8 cellular contexts compared by ENCODE assay signal in the genomic region with DNA sequence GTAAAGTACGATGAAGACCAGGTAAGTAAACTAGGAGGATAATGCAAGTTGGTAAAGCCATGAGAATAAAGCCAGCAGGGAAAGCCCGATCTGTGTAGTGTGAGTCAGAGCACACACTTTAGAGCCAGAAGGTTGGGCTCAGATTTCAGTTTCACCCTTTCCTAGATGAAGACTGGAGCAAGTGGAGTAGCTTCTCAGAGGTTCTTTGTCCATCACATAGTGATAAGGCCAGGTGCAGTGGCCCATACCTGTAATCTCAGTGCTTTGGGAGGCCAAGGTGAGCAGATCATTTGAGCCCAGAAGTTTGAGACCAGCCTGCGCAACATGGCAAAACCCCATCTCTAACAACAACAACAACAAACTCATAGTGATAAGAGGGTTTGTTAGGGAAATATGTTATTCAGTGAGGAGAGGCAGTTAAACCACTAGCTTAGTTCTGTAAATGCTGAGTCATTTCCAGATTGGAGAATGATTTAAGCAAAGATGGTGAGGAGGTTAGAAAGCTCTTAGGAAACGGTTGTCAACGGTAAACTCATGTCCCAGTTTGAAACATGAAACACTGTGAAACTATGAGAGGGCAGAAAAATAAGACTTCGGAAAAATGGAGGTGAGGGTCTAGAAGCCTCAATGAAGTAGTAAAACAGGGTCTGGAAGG. TPM values are rescaled to one million over a fixed set of nuclear protein-coding genes. Genes with fewer than 3 reads are reported as not detected.
DNase-seq lines count a peak whose midpoint lies in the region; ATAC-seq and TF ChIP-seq lines count a peak whose summit lies in the region.

No MANE protein-coding gene starts in this region.

- peak overlapping the region; percentile 98 for H3K27ac Mint-ChIP-seq in T-helper 2 cell treated with Interferon-gamma antibody and Interleukin-4, amounts not matched to agents 5 μg/mL and 100 μg/mL, for 36 hours

- no peak for TF ChIP-seq CTCF in lower lobe of right lung (IDR thresholded peaks at IDR 0.05)
- TF ChIP-seq CTCF in sigmoid colon (IDR thresholded peaks at IDR 0.05) = no peak

- no peak for TF ChIP-seq POLR2A in sigmoid colon (IDR thresholded peaks at IDR 0.05)

- peaks cover 4% of the 10 kb centered on the region for H3K36me3 Mint-ChIP-seq in T-helper 2 cell treated with Interferon-gamma antibody and Interleukin-4, amounts not matched to agents 5 μg/mL and 100 μg/mL, for 36 hours (ENCODE audit: low read depth)

- DNase-seq in DMS53 treated with DMSO at 0.1 percent for 48 hours (lab: John Stamatoyannopoulos, UW; ENCODE audit: unreplicated experiment) (peak; percentile 75), lower lobe of right lung (no peak), NCI-H1417 (lab: John Stamatoyannopoulos, UW) (no peak), sigmoid colon (no peak), DMS153 (lab: John Stamatoyannopoulos, UW) (no peak)
- DNase-seq in T-helper 2 cell treated with Interferon-gamma antibody and Interleukin-4, amounts not matched to agents 5 μg/mL and 100 μg/mL, for 36 hours (ENCODE audit: low spot score) = peak; percentile 58

- no peaks in the 10 kb centered on the region for H3K9me3 ChIP-seq in lower lobe of right lung
- H3K9me3 ChIP-seq in sigmoid colon = no peaks in the 10 kb centered on the region

- no peak for TF ChIP-seq EP300 in sigmoid colon (IDR thresholded peaks at IDR 0.05)

- peaks cover 51% of the 10 kb centered on the region for H3K4me1 Mint-ChIP-seq in T-helper 2 cell treated with Interferon-gamma antibody and Interleukin-4, amounts not matched to agents 5 μg/mL and 100 μg/mL, for 36 hours (ENCODE audit: low read depth)

- no peaks in the 10 kb centered on the region for H3K4me1 ChIP-seq in lower lobe of right lung
- no peaks in the 10 kb centered on the region for H3K4me1 ChIP-seq in sigmoid colon

- no peaks in the 10 kb centered on the region for H3K36me3 ChIP-seq in lower lobe of right lung
- H3K36me3 ChIP-seq in sigmoid colon = no peaks in the 10 kb centered on the region

- H3K27me3 ChIP-seq in lower lobe of right lung (ENCODE audit: low read depth) (no peaks in the 10 kb centered on the region), sigmoid colon (no peaks in the 10 kb centered on the region)

- no peaks in the 10 kb centered on the region for H3K27me3 Mint-ChIP-seq in T-helper 2 cell treated with Interferon-gamma antibody and Interleukin-4, amounts not matched to agents 5 μg/mL and 100 μg/mL, for 36 hours (ENCODE audit: low read depth)

- intact Hi-C loops in lower lobe of right lung (cut with DNase I) = no loop called here
- intact Hi-C loops in sigmoid colon (cut with DNase I) = no loop called here

- H3K4me3 Mint-ChIP-seq in T-helper 2 cell treated with Interferon-gamma antibody and Interleukin-4, amounts not matched to agents 5 μg/mL and 100 μg/mL, for 36 hours = peak overlapping the region; percentile 59

- ATAC-seq in GM19395 (IDR thresholded peaks at IDR 0.05; ENCODE audit: unreplicated experiment) = peak; percentile 92
- peak; percentile 90 for ATAC-seq in HG03175 (IDR thresholded peaks at IDR 0.05; ENCODE audit: unreplicated experiment)
- peak; percentile 36 to 51 for ATAC-seq in lower lobe of right lung

- H3K4me3 ChIP-seq in lower lobe of right lung = no peak overlapping the region
- H3K4me3 ChIP-seq in sigmoid colon = no peak overlapping the region

- H3K27ac ChIP-seq in lower lobe of right lung = no peak overlapping the region
- H3K27ac ChIP-seq in sigmoid colon = no peak overlapping the region

- WGBS in sigmoid colon, 2 donors = 56 to 80% methylated on average over 6 of the region's 6 CpGs

- H3K9me3 Mint-ChIP-seq in T-helper 2 cell treated with Interferon-gamma antibody and Interleukin-4, amounts not matched to agents 5 μg/mL and 100 μg/mL, for 36 hours = no peaks in the 10 kb centered on the region

RNA-seq across cellular contexts. Expression of a gene that starts 39.0 kb away (rescaled TPM):
- total RNA-seq in lower lobe of right lung (2.9 TPM), sigmoid colon (1 to 10 TPM in 3 of 4 donors, under 1 TPM in 1; 0.27 to 3.9 (median 1.3) TPM)
- polyA plus RNA-seq in sigmoid colon = under 1 TPM in 1 of 3 donors, not detected in 2; 0.79 TPM

Comparison
In these comparisons a context has a peak if more than half of its experiments do, and no peak if none do; other contexts are left out.
1. DNase-seq: peak in DMS53 treated with DMSO at 0.1 percent for 48 hours (single experiment) and T-helper 2 cell treated with Interferon-gamma antibody and Interleukin-4, amounts not matched to agents 5 μg/mL and 100 μg/mL, for 36 hours (single experiment); none in lower lobe of right lung (single experiment), NCI-H1417 (0 of 3), sigmoid colon (single experiment) and DMS153 (single experiment).
2. Peak in every context shown above with its lines, with median percentiles within 50 percentile points of each other: ATAC-seq.